Comparison of ENCODE assay signal across 8 cellular contexts in the genomic region with DNA sequence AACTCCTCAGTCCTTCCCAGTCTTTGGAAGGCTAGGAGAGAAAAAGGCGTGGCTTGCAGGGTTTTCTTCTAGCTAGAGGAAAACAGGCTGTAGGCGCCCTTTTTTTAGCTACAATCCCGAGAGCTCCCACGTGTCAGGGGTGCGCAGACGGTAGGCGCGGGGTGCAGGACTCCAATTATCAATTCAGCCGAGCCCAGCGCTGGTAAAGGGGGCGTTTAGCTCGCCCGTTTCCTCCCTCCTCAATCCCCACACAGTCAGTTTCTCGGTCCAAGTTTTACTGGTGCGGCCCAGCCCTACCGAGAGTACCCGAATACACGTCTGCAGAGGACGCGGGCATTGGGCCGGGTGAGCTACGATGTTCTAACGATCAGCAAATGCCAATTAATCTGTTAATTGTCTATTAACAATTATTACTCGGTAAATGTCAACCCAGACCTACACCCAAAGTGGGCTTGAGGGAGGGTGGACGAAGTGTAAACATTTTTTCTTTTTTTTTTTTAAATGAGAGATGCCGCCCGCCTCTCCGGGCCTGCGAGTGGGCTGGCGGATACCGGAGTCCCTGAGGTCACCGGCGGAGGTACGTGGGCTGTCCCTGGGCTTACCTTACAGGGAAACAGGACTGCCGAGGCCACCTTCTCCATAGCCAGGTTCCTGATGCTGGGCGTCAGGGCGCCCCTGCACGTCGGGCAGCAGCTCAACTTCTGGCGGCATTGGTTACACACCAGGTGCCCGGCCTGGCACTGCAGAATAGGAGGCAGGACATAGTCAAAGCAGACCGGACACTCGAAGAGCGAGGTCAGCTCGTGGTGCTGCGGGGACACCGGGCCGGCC. TPM values are rescaled to one million over a fixed set of nuclear protein-coding genes. Genes with fewer than 3 reads are reported as not detected.
DNase-seq lines count a peak whose midpoint lies in the region; ATAC-seq, FAIRE-seq and TF ChIP-seq lines count a peak whose summit lies in the region.

No MANE protein-coding gene starts in this region.

- DNase-seq in BE2C (peak; percentile 53), RCC 7860 (ENCODE audit: low spot score) (peak; percentile 41), adipocyte (ENCODE audit: low read depth) (peak; percentile 84), cardiac muscle cell (ENCODE audit: low read depth in 1 of 2, low spot score in 1 of 2) (peak; percentile 60 to 69), osteoblast (ENCODE audit: insufficient read length, low spot score, missing footprints) (peak; percentile 93)

- ATAC-seq in HG03097 (IDR thresholded peaks at IDR 0.05; ENCODE audit: low FRiP score, unreplicated experiment), result peak; percentile 0
- ATAC-seq in HG03521 (IDR thresholded peaks at IDR 0.05; ENCODE audit: unreplicated experiment), result no peak
- ATAC-seq in GM19351 (IDR thresholded peaks at IDR 0.05; ENCODE audit: unreplicated experiment), result no peak

- H3K79me2 ChIP-seq in osteoblast (ENCODE audit: insufficient read depth, low read length), result peaks cover 55% of the 10 kb centered on the region

- TF ChIP-seq CTCF in BE2C (IDR thresholded peaks at IDR 0.05; ENCODE audit: low read depth, low read length) (no peak), cardiac muscle cell (IDR thresholded peaks at IDR 0.05; ENCODE audit: low read depth, low read length) (no peak), osteoblast (IDR thresholded peaks at IDR 0.05; ENCODE audit: extremely low read depth, low read depth, low read length) (no peak)

- peak overlapping the region; percentile 96 for H3K9ac ChIP-seq in adipocyte (ENCODE audit: low read length)

- H3K36me3 ChIP-seq in BE2C (peaks cover 9% of the 10 kb centered on the region), adipocyte (ENCODE audit: control insufficient read depth, insufficient read depth, low read length, severe bottlenecking) (peaks cover 7% of the 10 kb centered on the region), cardiac muscle cell (no peaks in the 10 kb centered on the region), osteoblast (ENCODE audit: insufficient read depth, low read length) (peaks cover 5% of the 10 kb centered on the region)

- H4K20me1 ChIP-seq in osteoblast (ENCODE audit: insufficient read depth, low read length), result peaks cover 28% of the 10 kb centered on the region

- H3K27me3 ChIP-seq in BE2C (no peaks in the 10 kb centered on the region), adipocyte (replicated peaks; ENCODE audit: control insufficient read depth, insufficient read depth, low read length) (no peaks in the 10 kb centered on the region), cardiac muscle cell (no peaks in the 10 kb centered on the region), osteoblast (ENCODE audit: insufficient read depth, low read length) (no peaks in the 10 kb centered on the region)

- H3K27ac ChIP-seq in cardiac muscle cell, result peak overlapping the region; percentile 80
- peak overlapping the region; percentile 89 for H3K27ac ChIP-seq in osteoblast (ENCODE audit: low read depth, low read length)

- FAIRE-seq in RCC 7860 (lab: Jason Lieb, UNC), result no peak

- peak overlapping the region; percentile 56 for H2AFZ ChIP-seq in osteoblast (ENCODE audit: low read length)

- no peaks in the 10 kb centered on the region for H3K9me3 ChIP-seq in BE2C
- no peaks in the 10 kb centered on the region for H3K9me3 ChIP-seq in adipocyte (ENCODE audit: control insufficient read depth, low read length)
- no peaks in the 10 kb centered on the region for H3K9me3 ChIP-seq in cardiac muscle cell (ENCODE audit: low read depth)
- H3K9me3 ChIP-seq in osteoblast (ENCODE audit: low read depth, low read length), result no peaks in the 10 kb centered on the region

- peaks cover 2% of the 10 kb centered on the region; the same call in 1 of the 2 replicates for H3K4me1 ChIP-seq in BE2C
- H3K4me1 ChIP-seq in adipocyte (ENCODE audit: control insufficient read depth, insufficient read depth, low read length), result peaks cover 30% of the 10 kb centered on the region
- peaks cover 29% of the 10 kb centered on the region for H3K4me1 ChIP-seq in cardiac muscle cell (ENCODE audit: low read depth)
- peaks cover 20% of the 10 kb centered on the region for H3K4me1 ChIP-seq in osteoblast (ENCODE audit: insufficient read depth, low read length)

- H3K4me2 ChIP-seq in osteoblast (ENCODE audit: insufficient read depth, low read length), result peak overlapping the region; percentile 92

- H3K4me3 ChIP-seq in BE2C (ENCODE audit: low read depth, low read length) (peak overlapping the region; percentile 96), adipocyte (ENCODE audit: low read length) (peak overlapping the region; percentile 95), cardiac muscle cell (peak overlapping the region; percentile 65), osteoblast (ENCODE audit: insufficient read depth, low read length) (peak overlapping the region; percentile 86)

RNA-seq across cellular contexts. Expression of gene SIAH2, which starts 0.9 kb away (rescaled TPM):
- polyA plus RNA-seq in BE2C (2012; ENCODE audit: insufficient read depth, insufficient read length, low read depth), result 50.2 TPM
- total RNA-seq in cardiac muscle cell (39.6 and 65.7 TPM in 2 replicates), osteoblast (35.7 and 36.2 TPM in 2 replicates)
- 49.7 and 66.0 TPM in 2 replicates for polyA plus RNA-seq in cardiac muscle cell

RNA-seq across cellular contexts. Expression of gene ERICH6, which starts 58.3 kb away (rescaled TPM):
- polyA plus RNA-seq in BE2C (2012; ENCODE audit: insufficient read depth, insufficient read length, low read depth), result not detected
- total RNA-seq in cardiac muscle cell (0.18 TPM in 1 of 2 replicates, not detected in the other), osteoblast (under 0.01 and 0.29 TPM in 2 replicates)
- 0.44 and 0.55 TPM in 2 replicates for polyA plus RNA-seq in cardiac muscle cell

Comparison
In these comparisons a context has a peak if more than half of its experiments do, and no peak if none do; other contexts are left out.
1. DNase-seq: peak in every context shown above with its lines; median percentile 93 in osteoblast; 84 in adipocyte; 64 in cardiac muscle cell; 53 in BE2C; 41 in RCC 7860.